ENCODE assay signal across 24 cellular contexts in genomic region chr19:55464039-55464668, GRCh38. TPM values are rescaled to one million over a fixed set of nuclear protein-coding genes. Genes with fewer than 3 reads are reported as not detected.
"Had no signal": no experiment of that assay in that cellular context is flagged by ENCODE, and none has a peak within 500 bp of the region (broad histone marks: within the 10 kb centered on the region; RNA-seq: fewer than 3 reads in every experiment).

No MANE protein-coding gene starts in this region.

- H3K36me3 ChIP-seq: neutrophil, ovary, prostate gland, stomach, transverse colon had no signal

- H3K4me1 ChIP-seq: prostate gland had no signal

- ATAC-seq: activated CD8-positive, alpha-beta T cell treated with anti-CD3 and anti-CD28 coated beads, Interleukin-2, amount 10 ng/mL, durations not matched to agents 7 days and 5 days; left ventricle myocardium superior; naive thymus-derived CD8-positive, alpha-beta T cell; stimulated activated memory B cell treated with anti-CD40 and anti-IgM and Interleukin-4, amounts not matched to agents 10 μg/mL and 1 μg/mL and 100 μg/mL, for 72 hours; T-cell had no signal

- H3K27ac ChIP-seq: neutrophil, ovary, prostate gland, skin epidermis, stomach, transverse colon, WERI-Rb-1 had no signal

- H3K27me3 ChIP-seq: ovary, stomach, transverse colon had no signal

- H3K9me3 ChIP-seq: neutrophil, ovary, prostate gland, stomach, transverse colon had no signal

- DNase-seq: activated CD4-positive, alpha-beta T cell treated with anti-CD3 and anti-CD28 coated beads, Interleukin-2, amount 10 ng/mL, durations not matched to agents 7 days and 5 days; activated CD4-positive, CD25-positive, alpha-beta regulatory T cell treated with anti-CD3 and anti-CD28 coated beads, Interleukin-2, amount 50 U/mL, for 72 hours; activated CD8-positive, alpha-beta T cell treated with anti-CD3 and anti-CD28 coated beads, Interleukin-2, amount 10 ng/mL, durations not matched to agents 7 days and 5 days; amygdala; cortex of kidney; foreskin fibroblast; left ventricle myocardium superior; mammary epithelial cell; naive thymus-derived CD8-positive, alpha-beta T cell; stimulated activated CD4-positive, alpha-beta T cell treated with anti-CD3 and anti-CD28 coated beads, Interleukin-15, amount 100 ng/mL, for 24 hours; stomach; T-cell; transverse colon; WERI-Rb-1 had no signal

- H3K4me3 ChIP-seq: ovary, prostate gland, skin epidermis, stomach, transverse colon had no signal

- FAIRE-seq: bronchial epithelial cell, endometrium, TTC549, urothelium cell line had no signal

RNA-seq across cellular contexts. Expression of gene C19orf85, which starts 0.4 kb away (rescaled TPM):
- polyA plus RNA-seq: fibroblast of lung; mammary epithelial cell; naive thymus-derived CD8-positive, alpha-beta T cell; ovary had no signal

RNA-seq across cellular contexts. Expression of gene SHISA7, which starts 21.1 kb away (rescaled TPM):
- polyA plus RNA-seq: fibroblast of lung; mammary epithelial cell; naive thymus-derived CD8-positive, alpha-beta T cell; ovary; stomach had no signal
